ENCODE assay signal across 9 cellular contexts in the genomic region with DNA sequence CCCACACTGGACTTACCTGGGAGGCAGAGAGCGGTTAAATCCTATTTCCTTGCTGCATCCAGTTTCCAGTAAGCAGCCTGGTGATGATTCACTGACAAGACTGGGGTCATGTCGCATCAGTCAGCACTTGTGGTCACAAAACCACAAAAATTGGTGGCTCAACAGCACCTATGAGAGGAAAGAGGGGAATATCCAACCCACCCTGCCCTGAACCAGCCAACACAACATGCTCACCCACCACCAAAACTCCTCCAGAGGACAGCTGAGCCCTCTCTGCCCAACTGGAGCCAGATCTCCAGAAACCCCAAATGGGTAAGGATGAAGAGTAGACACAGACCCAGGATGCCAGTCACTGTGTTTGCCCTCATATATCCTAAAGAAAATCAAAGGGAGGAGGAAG.
DNase-seq lines count a peak whose midpoint lies in the region; ATAC-seq and TF ChIP-seq lines count a peak whose summit lies in the region.
"Had no signal": no experiment of that assay in that cellular context is flagged by ENCODE, and none has a peak within 500 bp of the region (broad histone marks: within the 10 kb centered on the region; RNA-seq: fewer than 3 reads in every experiment).

No MANE protein-coding gene starts in this region.

- no peak overlapping the region for H3K23ac ChIP-seq in H9 (ENCODE audit: insufficient read length, low read depth, low read length)

- H4K20me1 ChIP-seq in H9 (ENCODE audit: control insufficient read depth, insufficient read depth, insufficient read length): no peaks in the 10 kb centered on the region

- H2BK15ac ChIP-seq in H9 (ENCODE audit: low read depth, low read length): no peak overlapping the region

- no peak overlapping the region for H3K4me3 Mint-ChIP-seq in central memory CD8-positive, alpha-beta T cell
- H3K4me3 Mint-ChIP-seq in H9: no peak overlapping the region

- H3K4me2 ChIP-seq in H9 (ENCODE audit: insufficient read depth, insufficient read length, low read length): no peak overlapping the region

- no peaks in the 10 kb centered on the region for H3K79me2 ChIP-seq in H9 (ENCODE audit: insufficient read depth, low read length)

- H3K14ac ChIP-seq in H9 (ENCODE audit: insufficient read depth, low read length): no peak overlapping the region

- no peak overlapping the region for H4K5ac ChIP-seq in H9 (ENCODE audit: insufficient read length, low read depth, low read length)

- H2BK20ac ChIP-seq in H9 (ENCODE audit: low read depth, low read length, poor library complexity, severe bottlenecking): no peak overlapping the region

- H3K9me3 ChIP-seq in H9 (ENCODE audit: control insufficient read depth, low read depth, low read length): no peaks in the 10 kb centered on the region

- no peaks in the 10 kb centered on the region for H3K27me3 ChIP-seq in H9 (ENCODE audit: insufficient read depth, low read length)

- H3K23me2 ChIP-seq in H9 (ENCODE audit: insufficient read length, low read depth, low read length, poor library complexity, severe bottlenecking): no peaks in the 10 kb centered on the region

- H2BK120ac ChIP-seq in H9 (ENCODE audit: low read depth, low read length, poor library complexity, severe bottlenecking): no peak overlapping the region

- no peak overlapping the region for H3K4ac ChIP-seq in H9 (ENCODE audit: low read depth, low read length)

- peak overlapping the region; percentile 58 for H3K27ac Mint-ChIP-seq in central memory CD8-positive, alpha-beta T cell (ENCODE audit: low read depth)
- no peak overlapping the region for H3K27ac Mint-ChIP-seq in H9

- peaks cover 45% of the 10 kb centered on the region for H3K36me3 Mint-ChIP-seq in central memory CD8-positive, alpha-beta T cell (ENCODE audit: insufficient read depth)
- peaks cover 0 to 4% (median 3%) of the 10 kb centered on the region in 3 experiments; a peak in 4 of 7 replicates for H3K36me3 Mint-ChIP-seq in H9 (ENCODE audit: insufficient read depth in 1 of 3, low read depth in 3 of 3)

- no peak overlapping the region for H2BK12ac ChIP-seq in H9 (ENCODE audit: insufficient read length, low read depth, low read length)

- H4K91ac ChIP-seq in H9 (ENCODE audit: insufficient read length, low read depth, low read length): no peak overlapping the region

- ATAC-seq in central memory CD8-positive, alpha-beta T cell (replicated peaks; ENCODE audit: extremely low read depth, poor library complexity, severe bottlenecking): no peak
- no peak for ATAC-seq in GM21515 (IDR thresholded peaks at IDR 0.05; ENCODE audit: unreplicated experiment)

- WGBS in H9 (ENCODE audit: extremely low coverage, insufficient read length, low lambda C conversion rate): no CpG with 5 or more reads among the region's 2 CpGs

- no peaks in the 10 kb centered on the region for H3K27me3 Mint-ChIP-seq in central memory CD8-positive, alpha-beta T cell
- H3K27me3 Mint-ChIP-seq in H9 (ENCODE audit: low read depth): no peaks in the 10 kb centered on the region

- H3K79me1 ChIP-seq in H9 (ENCODE audit: insufficient read depth, low read depth, low read length, poor library complexity, severe bottlenecking): no peaks in the 10 kb centered on the region

- H3K27ac ChIP-seq in H9 (ENCODE audit: insufficient read length, low read depth, low read length): no peak overlapping the region

- no peak overlapping the region for H2AFZ ChIP-seq in H9 (ENCODE audit: low read length)

- H2AK5ac ChIP-seq in H9 (ENCODE audit: insufficient read length, low read length): no peak overlapping the region

- no peaks in the 10 kb centered on the region for H3K4me1 ChIP-seq in H9 (ENCODE audit: insufficient read depth, low read length)

- no peak overlapping the region for H4K8ac ChIP-seq in H9 (replicated peaks; ENCODE audit: insufficient read length, low read depth, low read length)

- H3K4me1 Mint-ChIP-seq in central memory CD8-positive, alpha-beta T cell: peaks cover 69% of the 10 kb centered on the region
- H3K4me1 Mint-ChIP-seq in H9: peaks cover 8 to 15% of the 10 kb centered on the region in 2 experiments

- H3K9ac ChIP-seq in H9 (ENCODE audit: extremely low read depth, insufficient read length, low read length): no peak overlapping the region

- peak; percentile 69 for DNase-seq in EH (ENCODE audit: low read depth)
- DNase-seq in RKO (ENCODE audit: low spot score): peak; percentile 10
- no peak for DNase-seq in central memory CD8-positive, alpha-beta T cell (ENCODE audit: low spot score in 2 of 2)
- peak; percentile 58 for DNase-seq in stimulated activated CD4-positive, alpha-beta T cell treated with anti-CD3 and anti-CD28 coated beads, Interleukin-4, amount 100 ng/mL, for 24 hours
- DNase-seq in NCI-H1694 (lab: John Stamatoyannopoulos, UW): no peak
- no peak for DNase-seq in H9
- no peak for DNase-seq in Kasumi-1 (lab: John Stamatoyannopoulos, UW)
- DNase-seq: aorta had no signal

- no peak overlapping the region for H2BK5ac ChIP-seq in H9 (ENCODE audit: insufficient read length, low read length)

- no peak overlapping the region for H3T11ph ChIP-seq in H9 (ENCODE audit: low read length)

- H3K9me3 Mint-ChIP-seq in central memory CD8-positive, alpha-beta T cell: no peaks in the 10 kb centered on the region
- H3K9me3 Mint-ChIP-seq in H9: no peaks in the 10 kb centered on the region; a peak in 1 of 5 replicates

- no peak overlapping the region for H3K18ac ChIP-seq in H9 (ENCODE audit: insufficient read length, low read depth, low read length)

- TF ChIP-seq CTCF in H9 (conservative IDR thresholded peaks at IDR 0.05): no peak

- H3K56ac ChIP-seq in H9 (ENCODE audit: insufficient read length, low read depth, low read length): no peak overlapping the region

Comparison
In these comparisons a context has a peak if more than half of its experiments do, and no peak if none do; other contexts are left out.
1. DNase-seq: peak in EH (single experiment), RKO (single experiment) and stimulated activated CD4-positive, alpha-beta T cell treated with anti-CD3 and anti-CD28 coated beads, Interleukin-4, amount 100 ng/mL, for 24 hours (single experiment); none in central memory CD8-positive, alpha-beta T cell (0 of 2), NCI-H1694 (single experiment), H9 (single experiment) and Kasumi-1 (0 of 2).